In the genomic region with DNA sequence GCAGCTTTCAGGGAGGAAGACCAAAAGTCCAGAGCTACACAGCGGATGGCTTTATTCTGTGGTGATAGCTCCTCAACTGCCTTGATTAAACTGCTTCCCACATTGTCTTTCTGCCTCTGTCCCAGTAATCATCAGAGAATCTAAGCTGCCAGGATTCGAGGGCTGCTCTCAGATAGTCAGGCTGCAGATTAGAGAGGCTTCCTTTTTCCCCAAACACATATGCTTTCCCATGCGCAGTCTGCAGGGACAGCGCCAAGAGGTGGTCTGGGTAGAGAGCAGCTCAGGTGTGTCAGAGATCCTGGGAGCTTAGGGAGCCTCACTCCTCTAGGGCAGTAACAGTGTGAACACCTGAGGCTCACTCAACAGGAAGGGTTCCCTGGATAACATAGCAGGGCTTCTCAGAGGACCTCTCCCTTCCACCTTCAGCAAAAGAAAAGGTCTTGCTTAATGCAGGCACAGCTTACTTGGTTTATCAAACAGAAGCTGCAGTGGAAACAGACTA, we compare ENCODE assay signal across 1 cellular context.
TF ChIP-seq lines count a peak whose summit lies in the region.

No MANE protein-coding gene starts in this region.

TF ChIP-seq in IMR-90, 13 proteins besides CTCF, POLR2A, EP300 and RAD21 (continued from another document):
- TF ChIP-seq, protein P1, sequence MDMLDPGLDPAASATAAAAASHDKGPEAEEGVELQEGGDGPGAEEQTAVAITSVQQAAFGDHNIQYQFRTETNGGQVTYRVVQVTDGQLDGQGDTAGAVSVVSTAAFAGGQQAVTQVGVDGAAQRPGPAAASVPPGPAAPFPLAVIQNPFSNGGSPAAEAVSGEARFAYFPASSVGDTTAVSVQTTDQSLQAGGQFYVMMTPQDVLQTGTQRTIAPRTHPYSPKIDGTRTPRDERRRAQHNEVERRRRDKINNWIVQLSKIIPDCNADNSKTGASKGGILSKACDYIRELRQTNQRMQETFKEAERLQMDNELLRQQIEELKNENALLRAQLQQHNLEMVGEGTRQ (IDR thresholded peaks at IDR 0.05; ENCODE audit: low read depth, low read length) = no peak
